Comparison of ENCODE assay signal across 24 cellular contexts in the genomic region with DNA sequence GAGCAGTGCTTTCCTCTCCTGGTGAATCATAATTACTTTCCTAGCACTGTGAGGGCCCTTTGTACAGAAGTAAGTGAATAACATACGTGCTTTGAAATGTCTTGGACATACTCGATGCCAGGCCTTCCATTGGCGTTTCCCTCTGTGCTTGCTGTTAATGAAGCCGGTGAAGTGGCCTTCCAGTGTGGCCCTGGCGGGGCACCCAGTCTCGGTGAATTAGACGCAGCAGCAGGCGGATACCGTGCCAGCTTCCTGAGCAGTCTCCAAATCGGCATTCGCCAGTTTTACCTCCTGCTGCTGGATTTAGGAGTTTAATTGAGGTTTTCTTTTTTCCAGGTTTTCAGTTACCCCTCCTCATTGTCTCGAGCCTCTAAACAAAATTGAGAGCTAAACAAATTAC.
A peak's percentile ranks its signal among the peaks of the same experiment; 100 is the strongest.
DNase-seq lines count a peak whose midpoint lies in the region; ATAC-seq and TF ChIP-seq lines count a peak whose summit lies in the region.
"Had no signal": no experiment of that assay in that cellular context is flagged by ENCODE, and none has a peak within 500 bp of the region (broad histone marks: within the 10 kb centered on the region; RNA-seq: fewer than 3 reads in every experiment).

No MANE protein-coding gene starts in this region.

- no peak overlapping the region for H4K8ac ChIP-seq in mesendoderm (ENCODE audit: low read depth, low read length)

- H3K27ac ChIP-seq in lower lobe of right lung, result no peak overlapping the region
- H3K27ac ChIP-seq in mesendoderm (ENCODE audit: low read depth, low read length), result no peak overlapping the region
- H3K27ac ChIP-seq: SJCRH30 had no signal

- TF ChIP-seq CTCF in lower lobe of right lung (IDR thresholded peaks at IDR 0.05), result no peak

- peaks cover 6% of the 10 kb centered on the region for H3K27me3 ChIP-seq in lower lobe of right lung (ENCODE audit: low read depth)
- H3K27me3 ChIP-seq in mesendoderm (ENCODE audit: insufficient read depth, low read length, poor library complexity), result no peaks in the 10 kb centered on the region
- H3K27me3 ChIP-seq: MG63 had no signal

- no peak overlapping the region for H3K9ac ChIP-seq in mesendoderm (ENCODE audit: low read length)

- no peak overlapping the region for H3K56ac ChIP-seq in mesendoderm (ENCODE audit: low read length)

- no peaks in the 10 kb centered on the region for H3K79me2 ChIP-seq in mesendoderm (ENCODE audit: control insufficient read depth, insufficient read depth, low read length)

- no peaks in the 10 kb centered on the region for H3K4me1 ChIP-seq in lower lobe of right lung
- no peaks in the 10 kb centered on the region for H3K4me1 ChIP-seq in mesendoderm (ENCODE audit: control insufficient read depth, low read depth, low read length)
- H3K4me1 ChIP-seq: HAP-1, SJCRH30 had no signal

- H3K4me2 ChIP-seq in mesendoderm (ENCODE audit: low read length), result no peak overlapping the region

- intact Hi-C loops in Right ventricle myocardium superior (cut with DNase I) (no loop called here), left cardiac atrium (cut with DNase I) (no loop called here), lower lobe of right lung (cut with DNase I) (no loop called here)

- no peak overlapping the region for H2AK5ac ChIP-seq in mesendoderm (ENCODE audit: low read length)

- H4K5ac ChIP-seq in mesendoderm (ENCODE audit: low read length), result no peak overlapping the region

- no peak for ATAC-seq in Right ventricle myocardium superior (ENCODE audit: poor library complexity)
- ATAC-seq in left cardiac atrium, result no peak
- no peak for ATAC-seq in lower lobe of right lung
- ATAC-seq in GM19035 (IDR thresholded peaks at IDR 0.05; ENCODE audit: unreplicated experiment), result no peak

- no peak overlapping the region for H3K4me3 ChIP-seq in lower lobe of right lung
- H3K4me3 ChIP-seq in mesendoderm (ENCODE audit: low read length), result no peak overlapping the region
- H3K4me3 ChIP-seq: HAP-1, MG63, SJCRH30 had no signal

- no CpG with 5 or more reads among the region's 12 CpGs for WGBS in mesendoderm (ENCODE audit: extremely low coverage, insufficient coverage, low lambda C conversion rate)

- H3K4ac ChIP-seq in mesendoderm (ENCODE audit: low read depth, low read length), result no peak overlapping the region

- H3K23ac ChIP-seq in mesendoderm (ENCODE audit: low read length), result no peak overlapping the region

- H3K36me3 ChIP-seq in lower lobe of right lung (no peaks in the 10 kb centered on the region), mesendoderm (ENCODE audit: control insufficient read depth, insufficient read depth, low read length) (no peaks in the 10 kb centered on the region)
- H3K36me3 ChIP-seq: HAP-1, MG63, SJCRH30 had no signal

- no peak overlapping the region for H3K18ac ChIP-seq in mesendoderm (ENCODE audit: low read length)

- H2BK15ac ChIP-seq in mesendoderm (replicated peaks; ENCODE audit: low read depth), result no peak overlapping the region

- peak; percentile 35 for DNase-seq in Right ventricle myocardium superior
- no peak for DNase-seq in left cardiac atrium
- DNase-seq in lower lobe of right lung, result peak; percentile 20
- peak; percentile 20 for DNase-seq in retina
- DNase-seq in T1000 (lab: John Stamatoyannopoulos, UW), result no peak
- DNase-seq in mesendoderm, result no peak
- DNase-seq: 8988T; ACHN; CD4-positive, CD25-positive, alpha-beta regulatory T cell; DMS153; DND-41; GOT3; HFFc6; KBM-7; MG63; NCI-H1105 treated with DMSO at 0.1 percent for 48 hours; NCI-H146; NCI-H1930; NCI-H2107; NCI-H524; NCI-H774; SJCRH30 had no signal

- H2BK5ac ChIP-seq in mesendoderm (ENCODE audit: low read length), result no peak overlapping the region

- H2BK120ac ChIP-seq in mesendoderm (ENCODE audit: low read depth, low read length), result no peak overlapping the region

- H3K9me3 ChIP-seq in lower lobe of right lung, result no peaks in the 10 kb centered on the region
- H3K9me3 ChIP-seq: HAP-1, MG63, SJCRH30 had no signal

- no peaks in the 10 kb centered on the region for H3K79me1 ChIP-seq in mesendoderm (ENCODE audit: low read length)

Comparison
In these comparisons a context has a peak if more than half of its experiments do, and no peak if none do; other contexts are left out.
1. DNase-seq: peak in Right ventricle myocardium superior (single experiment), lower lobe of right lung (single experiment) and retina (single experiment); none in left cardiac atrium (single experiment), T1000 (single experiment) and mesendoderm (single experiment).